In the genomic region with DNA sequence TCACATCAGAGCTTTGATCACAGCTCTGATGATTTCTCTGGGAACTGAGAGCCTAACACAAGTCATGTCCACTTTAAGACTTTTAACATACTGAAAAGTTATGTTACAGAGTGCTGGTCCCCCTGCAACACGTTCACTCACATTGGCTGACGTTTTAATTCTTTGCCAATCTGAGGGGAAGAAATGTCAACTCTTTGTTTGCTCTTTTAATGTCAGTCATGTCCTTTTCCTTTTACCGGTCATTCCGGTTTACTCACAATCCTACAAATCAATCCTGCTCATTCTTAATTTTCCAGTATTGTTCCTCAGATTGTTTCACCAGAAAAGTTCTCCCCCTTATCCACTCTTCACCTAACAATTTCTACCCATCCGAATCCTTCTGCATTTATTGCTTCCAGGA, we compare ENCODE assay signal across 8 cellular contexts. TPM values are rescaled to one million over a fixed set of nuclear protein-coding genes. Genes with fewer than 3 reads are reported as not detected.
DNase-seq lines count a peak whose midpoint lies in the region; ATAC-seq, FAIRE-seq and TF ChIP-seq lines count a peak whose summit lies in the region.

No MANE protein-coding gene starts in this region.

- in situ Hi-C loops in gastrocnemius medialis (cut with MboI; ENCODE audit: low sequenced_read_pairs in 4 of 4): no loop called here

- no peaks in the 10 kb centered on the region for H3K36me3 ChIP-seq in gastrocnemius medialis

- intact Hi-C loops in gastrocnemius medialis (cut with DNase I; ENCODE audit: low total_unique reads): loop anchor here (2.0 to 5.0 kb wide), 2 partner anchors 46 to 211 kb away; no protein-coding TSS in a partner anchor

- TF ChIP-seq POLR2A in gastrocnemius medialis (IDR thresholded peaks at IDR 0.05): no peak

- FAIRE-seq in GM18507 (lab: Jason Lieb, UNC): peak; percentile 66

- ATAC-seq in gastrocnemius medialis (no peak), HG02884 (IDR thresholded peaks at IDR 0.05; ENCODE audit: unreplicated experiment) (no peak), HG03175 (IDR thresholded peaks at IDR 0.05; ENCODE audit: unreplicated experiment) (no peak)

- peak overlapping the region; percentile 90 to 97 (median 92) for H3K27ac ChIP-seq in gastrocnemius medialis

- no peaks in the 10 kb centered on the region for H3K27me3 ChIP-seq in gastrocnemius medialis

- DNase-seq in GM18507 (ENCODE audit: extremely low spot score, insufficient read length, low read depth) (no peak), RKO (ENCODE audit: low spot score) (peak; percentile 32), fibroblast of the aortic adventitia (ENCODE audit: low read depth) (no peak), gastrocnemius medialis (no peak), SHP77 treated with DMSO at 0.1 percent for 48 hours (lab: John Stamatoyannopoulos, UW) (no peak), NCI-H2196 treated with DMSO at 0.1 percent for 48 hours (lab: John Stamatoyannopoulos, UW; ENCODE audit: unreplicated experiment) (no peak)

- H3K4me3 ChIP-seq in fibroblast of the aortic adventitia (ENCODE audit: low read depth, low read length): peak overlapping the region; percentile 94
- H3K4me3 ChIP-seq in gastrocnemius medialis: peak overlapping the region; percentile 83 to 98 (median 91)

- H3K9me3 ChIP-seq in gastrocnemius medialis: no peaks in the 10 kb centered on the region

- TF ChIP-seq CTCF in fibroblast of the aortic adventitia (IDR thresholded peaks at IDR 0.05; ENCODE audit: insufficient read depth, low read length) (no peak), gastrocnemius medialis (IDR thresholded peaks at IDR 0.05 in 4 of 5, conservative IDR thresholded peaks at IDR 0.05 in 1 of 5) (no peak)

- peaks cover 44 to 45% of the 10 kb centered on the region in 2 donors for H3K4me1 ChIP-seq in gastrocnemius medialis

RNA-seq across cellular contexts. Expression of a gene that starts 1.0 kb away (rescaled TPM):
- total RNA-seq in fibroblast of the aortic adventitia (ENCODE audit: low replicate concordance) (56.4 and 92.3 TPM in 2 replicates), gastrocnemius medialis (100 to 1,000 TPM in 2 of 4 donors, 10 to 100 TPM in 2; 42.1 to 101 (median 80.2) TPM)
